Comparison of ENCODE assay signal across 20 cellular contexts in genomic region chr15:57053470-57053869, GRCh38.
DNase-seq lines count a peak whose midpoint lies in the region; ATAC-seq, FAIRE-seq and TF ChIP-seq lines count a peak whose summit lies in the region.
"Had no signal": no experiment of that assay in that cellular context is flagged by ENCODE, and none has a peak within 500 bp of the region (broad histone marks: within the 10 kb centered on the region; RNA-seq: fewer than 3 reads in every experiment).

No MANE protein-coding gene starts in this region.

- no peaks in the 10 kb centered on the region for H3K27me3 ChIP-seq in trophoblast cell (ENCODE audit: insufficient read depth, low read length)
- H3K27me3 ChIP-seq: BLaER1, SJSA1 had no signal

- no peak overlapping the region for H3K4me3 Mint-ChIP-seq in brain
- no peak overlapping the region for H3K4me3 Mint-ChIP-seq in stimulated activated naive B cell treated with anti-CD40 and anti-IgM and Interleukin-4, amounts not matched to agents 10 μg/mL and 1 μg/mL and 100 μg/mL, for 72 hours

- H3K4me1 Mint-ChIP-seq in brain: peaks cover 77% of the 10 kb centered on the region
- H3K4me1 Mint-ChIP-seq in stimulated activated naive B cell treated with anti-CD40 and anti-IgM and Interleukin-4, amounts not matched to agents 10 μg/mL and 1 μg/mL and 100 μg/mL, for 72 hours: peaks cover 34 to 66% of the 10 kb centered on the region in 2 donors

- ATAC-seq in mucosa of descending colon: peak; percentile 28
- no peak for ATAC-seq in stimulated activated naive B cell treated with anti-CD40 and anti-IgM and Interleukin-4, amounts not matched to agents 10 μg/mL and 1 μg/mL and 100 μg/mL, for 72 hours (replicated peaks)

- H3K36me3 ChIP-seq in mucosa of descending colon (ENCODE audit: low read depth): no peaks in the 10 kb centered on the region
- H3K36me3 ChIP-seq in trophoblast cell (ENCODE audit: control insufficient read depth in 1 of 2, insufficient read depth in 2 of 2, low read length in 2 of 2): peaks cover 0 to 2% of the 10 kb centered on the region in 2 experiments
- H3K36me3 ChIP-seq: SJSA1 had no signal

- no peak overlapping the region for H3K4me2 ChIP-seq in trophoblast cell (ENCODE audit: low read length)
- H3K4me2 ChIP-seq: BLaER1 had no signal

- no peaks in the 10 kb centered on the region for H3K27me3 Mint-ChIP-seq in brain
- H3K27me3 Mint-ChIP-seq in stimulated activated naive B cell treated with anti-CD40 and anti-IgM and Interleukin-4, amounts not matched to agents 10 μg/mL and 1 μg/mL and 100 μg/mL, for 72 hours: no peaks in the 10 kb centered on the region
- H3K27me3 Mint-ChIP-seq: CD8-positive, alpha-beta memory T cell had no signal

- DNase-seq in GM18507 (ENCODE audit: extremely low spot score, insufficient read length, low read depth) (no peak), NCI-H146 treated with DMSO at 0.1 percent for 48 hours (lab: John Stamatoyannopoulos, UW; ENCODE audit: unreplicated experiment) (peak; percentile 9), mucosa of descending colon (no peak), trophoblast cell (no peak), cerebellum (ENCODE audit: low spot score) (no peak), putamen (ENCODE audit: low spot score) (no peak)
- no peak for DNase-seq in stimulated activated naive B cell treated with anti-CD40 and anti-IgM and Interleukin-4, amounts not matched to agents 10 μg/mL and 1 μg/mL and 100 μg/mL, for 72 hours
- DNase-seq: CD8-positive, alpha-beta memory T cell; GDM1; GOT3; NCI-H1048; NCI-H1694; NCI-H345 had no signal

- H3K4ac ChIP-seq in trophoblast cell (ENCODE audit: low read depth, low read length): no peak overlapping the region

- H3K23ac ChIP-seq in trophoblast cell (ENCODE audit: low read length): no peak overlapping the region

- peak overlapping the region in 3 of 5 experiments; percentile 2 to 21 (median 2) for H3K27ac Mint-ChIP-seq in brain
- H3K27ac Mint-ChIP-seq in stimulated activated naive B cell treated with anti-CD40 and anti-IgM and Interleukin-4, amounts not matched to agents 10 μg/mL and 1 μg/mL and 100 μg/mL, for 72 hours: no peak overlapping the region

- H2BK5ac ChIP-seq in trophoblast cell (ENCODE audit: low read depth, low read length, poor library complexity): no peak overlapping the region

- TF ChIP-seq CTCF in brain (conservative IDR thresholded peaks at IDR 0.05) (no peak), mucosa of descending colon (IDR thresholded peaks at IDR 0.05) (no peak)

- H2AK5ac ChIP-seq in trophoblast cell (ENCODE audit: low read length): no peak overlapping the region

- no peak overlapping the region for H3K9ac ChIP-seq in trophoblast cell (ENCODE audit: low read length)
- H3K9ac ChIP-seq: BLaER1, KMS-11 had no signal

- peaks cover 20% of the 10 kb centered on the region for H3K36me3 Mint-ChIP-seq in brain
- peaks cover 5 to 18% of the 10 kb centered on the region in 2 donors for H3K36me3 Mint-ChIP-seq in stimulated activated naive B cell treated with anti-CD40 and anti-IgM and Interleukin-4, amounts not matched to agents 10 μg/mL and 1 μg/mL and 100 μg/mL, for 72 hours

- H3K79me2 ChIP-seq in trophoblast cell (ENCODE audit: control insufficient read depth, insufficient read depth, low read length, poor library complexity): peaks cover 5% of the 10 kb centered on the region

- peaks cover 16% of the 10 kb centered on the region for H3K4me1 ChIP-seq in mucosa of descending colon (ENCODE audit: low read depth)
- H3K4me1 ChIP-seq in trophoblast cell (ENCODE audit: control insufficient read depth in 1 of 2, insufficient read depth in 2 of 2, low read length in 2 of 2): peaks cover 3% of the 10 kb centered on the region in 2 experiments

- no peak overlapping the region for H3K4me3 ChIP-seq in mucosa of descending colon
- no peak overlapping the region for H3K4me3 ChIP-seq in trophoblast cell (ENCODE audit: low read depth, low read length)
- H3K4me3 ChIP-seq: BLaER1, SJSA1 had no signal

- no peaks in the 10 kb centered on the region for H3K79me1 ChIP-seq in trophoblast cell (ENCODE audit: low read length)

- no peak overlapping the region for H2BK120ac ChIP-seq in trophoblast cell (ENCODE audit: insufficient read depth, low read length, poor library complexity)

- H3K9me3 ChIP-seq in mucosa of descending colon: no peaks in the 10 kb centered on the region
- H3K9me3 ChIP-seq in trophoblast cell (ENCODE audit: insufficient read depth, low read depth, low read length): no peaks in the 10 kb centered on the region
- H3K9me3 ChIP-seq: SJSA1 had no signal

- H2AFZ ChIP-seq in trophoblast cell (ENCODE audit: insufficient read depth, low read length, poor library complexity): no peak overlapping the region

- no peak overlapping the region for H4K8ac ChIP-seq in trophoblast cell (ENCODE audit: low read depth, low read length)

- no peak overlapping the region for H3K27ac ChIP-seq in trophoblast cell (ENCODE audit: low read depth, low read length)
- H3K27ac ChIP-seq: BLaER1, KMS-11, SJSA1 had no signal

- no peak overlapping the region for H4K12ac ChIP-seq in trophoblast cell (ENCODE audit: low read depth, low read length)

- H2BK12ac ChIP-seq in trophoblast cell (ENCODE audit: low read length): no peak overlapping the region

- no CpG with 5 or more reads among the region's 4 CpGs for WGBS in trophoblast cell (ENCODE audit: extremely low coverage, insufficient coverage, insufficient read length)

- H3K9me3 Mint-ChIP-seq in brain: peaks cover 0 to 5% (median 0%) of the 10 kb centered on the region in 5 experiments
- H3K9me3 Mint-ChIP-seq in stimulated activated naive B cell treated with anti-CD40 and anti-IgM and Interleukin-4, amounts not matched to agents 10 μg/mL and 1 μg/mL and 100 μg/mL, for 72 hours: no peaks in the 10 kb centered on the region
- H3K9me3 Mint-ChIP-seq: CD8-positive, alpha-beta memory T cell had no signal

- FAIRE-seq in GM18507 (lab: Jason Lieb, UNC): peak; percentile 18
- FAIRE-seq: A204.1, D721Med, GM12891 had no signal

- no peak overlapping the region for H3K14ac ChIP-seq in trophoblast cell (ENCODE audit: low read length)

- H3K18ac ChIP-seq in trophoblast cell (ENCODE audit: low read length): no peak overlapping the region

- no peak overlapping the region for H4K91ac ChIP-seq in trophoblast cell (ENCODE audit: low read depth, low read length)

- intact Hi-C loops in mucosa of descending colon (cut with DNase I, micrococcal nuclease): no loop called here
